ENCODE assay signal across 18 cellular contexts in genomic region chr19:54534156-54534555, GRCh38. TPM values are rescaled to one million over a fixed set of nuclear protein-coding genes. Genes with fewer than 3 reads are reported as not detected.
DNase-seq lines count a peak whose midpoint lies in the region; ATAC-seq and TF ChIP-seq lines count a peak whose summit lies in the region.
"Had no signal": no experiment of that assay in that cellular context is flagged by ENCODE, and none has a peak within 500 bp of the region (broad histone marks: within the 10 kb centered on the region; RNA-seq: fewer than 3 reads in every experiment).

No MANE protein-coding gene starts in this region.

- H3K27me3 ChIP-seq in GM06990 (replicated peaks; ENCODE audit: control insufficient read depth, insufficient read depth, low read length) (no peaks in the 10 kb centered on the region), gastrocnemius medialis (no peaks in the 10 kb centered on the region), mammary epithelial cell (ENCODE audit: insufficient read depth, low read length) (no peaks in the 10 kb centered on the region)

- H3K9ac ChIP-seq in mammary epithelial cell (ENCODE audit: insufficient read depth, low read length) = no peak overlapping the region

- H4K20me1 ChIP-seq in mammary epithelial cell (ENCODE audit: insufficient read depth, low read length) = no peaks in the 10 kb centered on the region

- H3K4me2 ChIP-seq in mammary epithelial cell (ENCODE audit: insufficient read depth, low read depth, low read length) = no peak overlapping the region

- H3K9me3 Mint-ChIP-seq in activated CD8-positive, alpha-beta T cell treated with anti-CD3 and anti-CD28 coated beads, Interleukin-2, amount 10 ng/mL, durations not matched to agents 7 days and 5 days (ENCODE audit: insufficient read depth) = no peaks in the 10 kb centered on the region
- no peaks in the 10 kb centered on the region for H3K9me3 Mint-ChIP-seq in activated CD8-positive, alpha-beta T cell treated with anti-CD3 and anti-CD28 coated beads for 36 hours
- H3K9me3 Mint-ChIP-seq in central memory CD8-positive, alpha-beta T cell = peaks cover 5% of the 10 kb centered on the region
- H3K9me3 Mint-ChIP-seq in natural killer cell treated with Interleukin-12 subunit alpha and Interleukin-12 subunit beta and Interleukin-15 and Interleukin-18, amount 100 ng/mL, for 72 hours = no peaks in the 10 kb centered on the region
- H3K9me3 Mint-ChIP-seq: CD8-positive, alpha-beta memory T cell had no signal

- H3K27ac ChIP-seq in gastrocnemius medialis (no peak overlapping the region), mammary epithelial cell (ENCODE audit: insufficient read depth, low read depth, low read length) (no peak overlapping the region)

- H3K9me3 ChIP-seq in gastrocnemius medialis (no peaks in the 10 kb centered on the region), mammary epithelial cell (replicated peaks; ENCODE audit: insufficient read depth, low read length) (peaks cover 14% of the 10 kb centered on the region)
- H3K9me3 ChIP-seq: BE2C, Caco-2 had no signal

- peaks cover 68% of the 10 kb centered on the region for H3K4me1 Mint-ChIP-seq in activated CD8-positive, alpha-beta T cell treated with anti-CD3 and anti-CD28 coated beads, Interleukin-2, amount 10 ng/mL, durations not matched to agents 7 days and 5 days (ENCODE audit: low read depth)
- H3K4me1 Mint-ChIP-seq in activated CD8-positive, alpha-beta T cell treated with anti-CD3 and anti-CD28 coated beads for 36 hours (ENCODE audit: low read depth) = peaks cover 15% of the 10 kb centered on the region
- peaks cover 26% of the 10 kb centered on the region for H3K4me1 Mint-ChIP-seq in central memory CD8-positive, alpha-beta T cell
- H3K4me1 Mint-ChIP-seq in natural killer cell treated with Interleukin-12 subunit alpha and Interleukin-12 subunit beta and Interleukin-15 and Interleukin-18, amount 100 ng/mL, for 72 hours (ENCODE audit: low read depth in 2 of 2) = peaks cover 58 to 71% of the 10 kb centered on the region in 2 donors

- H3K4me3 ChIP-seq in GM06990 (replicated peaks; ENCODE audit: low read depth, low read length) (peak overlapping the region; percentile 53), gastrocnemius medialis (no peak overlapping the region), mammary epithelial cell (replicated peaks in 1 of 3; ENCODE audit: insufficient read depth in 1 of 3, low read depth in 2 of 3, low read length in 3 of 3) (no peak overlapping the region)

- DNase-seq in activated CD8-positive, alpha-beta T cell treated with anti-CD3 and anti-CD28 coated beads, Interleukin-2, amount 10 ng/mL, durations not matched to agents 7 days and 5 days = no peak
- DNase-seq in activated CD8-positive, alpha-beta T cell treated with anti-CD3 and anti-CD28 coated beads for 36 hours = no peak
- DNase-seq in GM06990 (ENCODE audit: extremely low read depth, insufficient read length) (no peak), gastrocnemius medialis (no peak), mammary epithelial cell (no peak)
- no peak for DNase-seq in central memory CD8-positive, alpha-beta T cell (ENCODE audit: low spot score in 2 of 2)
- no peak for DNase-seq in natural killer cell treated with Interleukin-12 subunit alpha and Interleukin-12 subunit beta and Interleukin-15 and Interleukin-18, amount 100 ng/mL, for 72 hours (ENCODE audit: low spot score)
- DNase-seq in stimulated activated CD4-positive, alpha-beta T cell treated with anti-CD3 and anti-CD28 coated beads, Interleukin-15, amount 100 ng/mL, for 24 hours = no peak
- DNase-seq: BE2C; Caco-2; CD8-positive, alpha-beta memory T cell; DMS53; GF-D8; HCEC 1CT; HFFc6 had no signal

- TF ChIP-seq POLR2A in gastrocnemius medialis (IDR thresholded peaks at IDR 0.05) = no peak

- no peak for ATAC-seq in activated CD8-positive, alpha-beta T cell treated with anti-CD3 and anti-CD28 coated beads, Interleukin-2, amount 10 ng/mL, durations not matched to agents 7 days and 5 days
- no peak for ATAC-seq in activated CD8-positive, alpha-beta T cell treated with anti-CD3 and anti-CD28 coated beads for 36 hours
- ATAC-seq in central memory CD8-positive, alpha-beta T cell (replicated peaks; ENCODE audit: extremely low read depth, poor library complexity, severe bottlenecking) = no peak
- no peak for ATAC-seq in natural killer cell treated with Interleukin-12 subunit alpha and Interleukin-12 subunit beta and Interleukin-15 and Interleukin-18, amount 100 ng/mL, for 72 hours
- ATAC-seq in gastrocnemius medialis = no peak

- intact Hi-C loops in activated CD8-positive, alpha-beta T cell treated with anti-CD3 and anti-CD28 coated beads for 36 hours (cut with micrococcal nuclease) = no loop called here
- intact Hi-C loops in gastrocnemius medialis (cut with DNase I; ENCODE audit: low total_unique reads) = no loop called here
- intact Hi-C loops in mammary epithelial cell (cut with micrococcal nuclease) = no loop called here

- no peak for TF ChIP-seq CTCF in activated CD8-positive, alpha-beta T cell treated with anti-CD3 and anti-CD28 coated beads for 36 hours (IDR thresholded peaks at IDR 0.05)
- TF ChIP-seq CTCF in GM06990 (IDR thresholded peaks at IDR 0.05; ENCODE audit: insufficient read depth, low read length, poor library complexity, severe bottlenecking) = no peak
- no peak for TF ChIP-seq CTCF in gastrocnemius medialis (IDR thresholded peaks at IDR 0.05 in 4 of 5, conservative IDR thresholded peaks at IDR 0.05 in 1 of 5)
- no peak for TF ChIP-seq CTCF in mammary epithelial cell (conservative IDR thresholded peaks at IDR 0.05 in 1 of 2, IDR thresholded peaks at IDR 0.05 in 1 of 2; ENCODE audit: extremely low read depth in 1 of 2, insufficient read depth in 1 of 2, low read depth in 1 of 2, low read length in 2 of 2)

- peak overlapping the region; percentile 88 for H3K27ac Mint-ChIP-seq in activated CD8-positive, alpha-beta T cell treated with anti-CD3 and anti-CD28 coated beads, Interleukin-2, amount 10 ng/mL, durations not matched to agents 7 days and 5 days
- H3K27ac Mint-ChIP-seq in activated CD8-positive, alpha-beta T cell treated with anti-CD3 and anti-CD28 coated beads for 36 hours = no peak overlapping the region
- no peak overlapping the region for H3K27ac Mint-ChIP-seq in central memory CD8-positive, alpha-beta T cell (ENCODE audit: low read depth)
- peak overlapping the region; percentile 91 to 97 for H3K27ac Mint-ChIP-seq in natural killer cell treated with Interleukin-12 subunit alpha and Interleukin-12 subunit beta and Interleukin-15 and Interleukin-18, amount 100 ng/mL, for 72 hours
- H3K27ac Mint-ChIP-seq: CD8-positive, alpha-beta memory T cell; HFFc6 had no signal

- H3K79me2 ChIP-seq in mammary epithelial cell (ENCODE audit: insufficient read depth, low read length) = no peaks in the 10 kb centered on the region

- POLR2A ChIA-PET in activated CD8-positive, alpha-beta T cell treated with anti-CD3 and anti-CD28 coated beads, Interleukin-2, amount 10 ng/mL, durations not matched to agents 7 days and 5 days (lab: Charles Lee) = no interaction called here
- POLR2A ChIA-PET in activated CD8-positive, alpha-beta T cell treated with anti-CD3 and anti-CD28 coated beads for 36 hours (lab: Charles Lee) = no interaction called here

- H3K4me3 Mint-ChIP-seq in activated CD8-positive, alpha-beta T cell treated with anti-CD3 and anti-CD28 coated beads, Interleukin-2, amount 10 ng/mL, durations not matched to agents 7 days and 5 days = no peak overlapping the region
- no peak overlapping the region for H3K4me3 Mint-ChIP-seq in activated CD8-positive, alpha-beta T cell treated with anti-CD3 and anti-CD28 coated beads for 36 hours
- H3K4me3 Mint-ChIP-seq in central memory CD8-positive, alpha-beta T cell = peak overlapping the region; percentile 69
- H3K4me3 Mint-ChIP-seq in natural killer cell treated with Interleukin-12 subunit alpha and Interleukin-12 subunit beta and Interleukin-15 and Interleukin-18, amount 100 ng/mL, for 72 hours = peak overlapping the region; percentile 89
- H3K4me3 Mint-ChIP-seq: HFFc6 had no signal

- no peak overlapping the region for H2AFZ ChIP-seq in mammary epithelial cell (ENCODE audit: low read depth, low read length)

- WGBS in mammary epithelial cell (ENCODE audit: low coverage, missing lambda C conversion rate) = 58% methylated on average over 7 of the region's 8 CpGs

- no TSS peak for BruUV-seq in mammary epithelial cell (replicated peaks; lab: Mats Ljungman, UMichigan)

- H3K36me3 Mint-ChIP-seq in activated CD8-positive, alpha-beta T cell treated with anti-CD3 and anti-CD28 coated beads, Interleukin-2, amount 10 ng/mL, durations not matched to agents 7 days and 5 days (ENCODE audit: low read depth) = peaks cover 14% of the 10 kb centered on the region
- H3K36me3 Mint-ChIP-seq in activated CD8-positive, alpha-beta T cell treated with anti-CD3 and anti-CD28 coated beads for 36 hours (ENCODE audit: low read depth) = no peaks in the 10 kb centered on the region
- H3K36me3 Mint-ChIP-seq in central memory CD8-positive, alpha-beta T cell (ENCODE audit: insufficient read depth) = peaks cover 3% of the 10 kb centered on the region
- H3K36me3 Mint-ChIP-seq in natural killer cell treated with Interleukin-12 subunit alpha and Interleukin-12 subunit beta and Interleukin-15 and Interleukin-18, amount 100 ng/mL, for 72 hours = peaks cover 27% of the 10 kb centered on the region
- H3K36me3 Mint-ChIP-seq: CD8-positive, alpha-beta memory T cell had no signal

- CTCF ChIA-PET in activated CD8-positive, alpha-beta T cell treated with anti-CD3 and anti-CD28 coated beads, Interleukin-2, amount 10 ng/mL, durations not matched to agents 7 days and 5 days (lab: Charles Lee) = no interaction called here
- CTCF ChIA-PET in activated CD8-positive, alpha-beta T cell treated with anti-CD3 and anti-CD28 coated beads for 36 hours (lab: Charles Lee) = no interaction called here
- CTCF ChIA-PET in mammary epithelial cell (lab: Charles Lee; ENCODE audit: low non-redundant PET) = no interaction called here

- H3K36me3 ChIP-seq in GM06990 (ENCODE audit: control insufficient read depth, insufficient read depth, low read length) (peaks cover 5% of the 10 kb centered on the region), gastrocnemius medialis (no peaks in the 10 kb centered on the region), mammary epithelial cell (ENCODE audit: insufficient read depth, low read length) (no peaks in the 10 kb centered on the region)
- H3K36me3 ChIP-seq: BE2C had no signal

- dilution Hi-C loops in mammary epithelial cell (cut with HindIII; ENCODE audit: low sequenced_read_pairs) = no loop called here

- peaks cover 35% of the 10 kb centered on the region for H3K27me3 Mint-ChIP-seq in activated CD8-positive, alpha-beta T cell treated with anti-CD3 and anti-CD28 coated beads, Interleukin-2, amount 10 ng/mL, durations not matched to agents 7 days and 5 days (ENCODE audit: low read depth)
- peaks cover 28% of the 10 kb centered on the region for H3K27me3 Mint-ChIP-seq in activated CD8-positive, alpha-beta T cell treated with anti-CD3 and anti-CD28 coated beads for 36 hours
- H3K27me3 Mint-ChIP-seq in central memory CD8-positive, alpha-beta T cell = peaks cover 37% of the 10 kb centered on the region
- peaks cover 0 to 5% of the 10 kb centered on the region in 2 donors for H3K27me3 Mint-ChIP-seq in natural killer cell treated with Interleukin-12 subunit alpha and Interleukin-12 subunit beta and Interleukin-15 and Interleukin-18, amount 100 ng/mL, for 72 hours

- in situ Hi-C loops in gastrocnemius medialis (cut with MboI; ENCODE audit: low sequenced_read_pairs in 4 of 4) = no loop called here
- in situ Hi-C loops in mammary epithelial cell (cut with MboI; ENCODE audit: low sequenced_read_pairs in 2 of 2) = no loop called here

- no peaks in the 10 kb centered on the region for H3K4me1 ChIP-seq in gastrocnemius medialis
- H3K4me1 ChIP-seq in mammary epithelial cell (ENCODE audit: insufficient read depth, low read length) = no peaks in the 10 kb centered on the region
- H3K4me1 ChIP-seq: BE2C, Caco-2 had no signal

RNA-seq across cellular contexts. Expression of gene LAIR2, which starts 31.5 kb away (rescaled TPM):
- total RNA-seq in activated CD8-positive, alpha-beta T cell treated with anti-CD3 and anti-CD28 coated beads, Interleukin-2, amount 10 ng/mL, durations not matched to agents 7 days and 5 days = 1 to 10 TPM; 1.4 to 1.6 TPM
- total RNA-seq in activated CD8-positive, alpha-beta T cell treated with anti-CD3 and anti-CD28 coated beads for 36 hours = 1 to 10 TPM; 1.5 to 2.1 TPM
- total RNA-seq in natural killer cell treated with Interleukin-12 subunit alpha and Interleukin-12 subunit beta and Interleukin-15 and Interleukin-18, amount 100 ng/mL, for 72 hours = 10 to 100 TPM; 18.4 to 48.0 TPM
- not detected for total RNA-seq in gastrocnemius medialis
- total RNA-seq in mammary epithelial cell = not detected
- not detected for polyA plus RNA-seq in mammary epithelial cell
- not detected for polyA minus RNA-seq in mammary epithelial cell
- total RNA-seq: Caco-2, H4, HFFc6, HT1080 had no signal
- polyA plus RNA-seq: AG04450 had no signal

RNA-seq across cellular contexts. Expression of gene LILRA2, which starts 39.4 kb away (rescaled TPM):
- not detected for total RNA-seq in activated CD8-positive, alpha-beta T cell treated with anti-CD3 and anti-CD28 coated beads, Interleukin-2, amount 10 ng/mL, durations not matched to agents 7 days and 5 days
- total RNA-seq in activated CD8-positive, alpha-beta T cell treated with anti-CD3 and anti-CD28 coated beads for 36 hours = not detected
- total RNA-seq in natural killer cell treated with Interleukin-12 subunit alpha and Interleukin-12 subunit beta and Interleukin-15 and Interleukin-18, amount 100 ng/mL, for 72 hours = 1 to 10 TPM in 1 of 2 donors, not detected in 1; 2.5 TPM
- total RNA-seq in gastrocnemius medialis (1 to 10 TPM in 1 of 4 donors, under 1 TPM in 2, not detected in 1; 0.44 to 1.0 (median 0.91) TPM), mammary epithelial cell (not detected)
- not detected for polyA plus RNA-seq in mammary epithelial cell
- polyA minus RNA-seq in mammary epithelial cell = not detected
- total RNA-seq: Caco-2; CD8-positive, alpha-beta memory T cell; H4; HFFc6; HT1080 had no signal
- polyA plus RNA-seq: AG04450; CD8-positive, alpha-beta memory T cell had no signal

RNA-seq across cellular contexts. Expression of gene LILRA1, which starts 59.3 kb away (rescaled TPM):
- not detected for total RNA-seq in activated CD8-positive, alpha-beta T cell treated with anti-CD3 and anti-CD28 coated beads, Interleukin-2, amount 10 ng/mL, durations not matched to agents 7 days and 5 days
- total RNA-seq in activated CD8-positive, alpha-beta T cell treated with anti-CD3 and anti-CD28 coated beads for 36 hours = not detected
- under 1 TPM in 1 of 2 donors, not detected in 1; 0.31 TPM for total RNA-seq in natural killer cell treated with Interleukin-12 subunit alpha and Interleukin-12 subunit beta and Interleukin-15 and Interleukin-18, amount 100 ng/mL, for 72 hours
- total RNA-seq in gastrocnemius medialis (under 1 TPM in 2 of 4 donors, not detected in 2; 0.40 to 0.62 TPM), mammary epithelial cell (not detected)
- not detected for polyA plus RNA-seq in mammary epithelial cell
- not detected for polyA minus RNA-seq in mammary epithelial cell
- total RNA-seq: Caco-2; CD8-positive, alpha-beta memory T cell; H4; HFFc6; HT1080 had no signal
- polyA plus RNA-seq: AG04450; CD8-positive, alpha-beta memory T cell had no signal

Comparison
In these comparisons a context has a peak if more than half of its experiments do, and no peak if none do; other contexts are left out.
1. H3K27ac Mint-ChIP-seq: peak in activated CD8-positive, alpha-beta T cell treated with anti-CD3 and anti-CD28 coated beads, Interleukin-2, amount 10 ng/mL, durations not matched to agents 7 days and 5 days (single experiment) and natural killer cell treated with Interleukin-12 subunit alpha and Interleukin-12 subunit beta and Interleukin-15 and Interleukin-18, amount 100 ng/mL, for 72 hours (2 of 2); none in activated CD8-positive, alpha-beta T cell treated with anti-CD3 and anti-CD28 coated beads for 36 hours (single experiment) and central memory CD8-positive, alpha-beta T cell (single experiment).
2. H3K4me3 Mint-ChIP-seq: peak in central memory CD8-positive, alpha-beta T cell (single experiment) and natural killer cell treated with Interleukin-12 subunit alpha and Interleukin-12 subunit beta and Interleukin-15 and Interleukin-18, amount 100 ng/mL, for 72 hours (single experiment); none in activated CD8-positive, alpha-beta T cell treated with anti-CD3 and anti-CD28 coated beads, Interleukin-2, amount 10 ng/mL, durations not matched to agents 7 days and 5 days (single experiment) and activated CD8-positive, alpha-beta T cell treated with anti-CD3 and anti-CD28 coated beads for 36 hours (single experiment).
3. RNA of gene LAIR2, which starts 31.5 kb away (total RNA-seq): 18.4 to 48.0 TPM in natural killer cell treated with Interleukin-12 subunit alpha and Interleukin-12 subunit beta and Interleukin-15 and Interleukin-18, amount 100 ng/mL, for 72 hours; 1.5 to 2.1 TPM in activated CD8-positive, alpha-beta T cell treated with anti-CD3 and anti-CD28 coated beads for 36 hours, 1.4 to 1.6 TPM in activated CD8-positive, alpha-beta T cell treated with anti-CD3 and anti-CD28 coated beads, Interleukin-2, amount 10 ng/mL, durations not matched to agents 7 days and 5 days, not detected in gastrocnemius medialis and not detected in mammary epithelial cell; every median in the first group is over 4 times any median in the second.